ENCODE assay signal across 8 cellular contexts in genomic region chrX:155026420-155026726, GRCh38. TPM values are rescaled to one million over a fixed set of nuclear protein-coding genes. Genes with fewer than 3 reads are reported as not detected.
DNase-seq lines count a peak whose midpoint lies in the region; ATAC-seq and TF ChIP-seq lines count a peak whose summit lies in the region.

No MANE protein-coding gene starts in this region.

- no peak for DNase-seq in CD4-positive, alpha-beta memory T cell
- DNase-seq in endodermal cell, result no peak
- DNase-seq in foreskin melanocyte, result no peak
- no peak for DNase-seq in NCI-H146 treated with DMSO at 0.1 percent for 48 hours (lab: John Stamatoyannopoulos, UW; ENCODE audit: unreplicated experiment)

- no peaks in the 10 kb centered on the region for H4K20me1 ChIP-seq in OCI-LY3 (ENCODE audit: insufficient read depth, low read length)

- H3K36me3 Mint-ChIP-seq in CD4-positive, alpha-beta memory T cell, result peaks cover 0 to 6% of the 10 kb centered on the region in 2 donors
- H3K36me3 Mint-ChIP-seq in endodermal cell (ENCODE audit: low read depth), result no peaks in the 10 kb centered on the region

- CTCF ChIA-PET in CD4-positive, alpha-beta memory T cell (lab: Charles Lee; ENCODE audit: partially characterized antibody), result interaction anchor here (0.8 to 1.1 kb wide), 2 partner anchors 30 to 108 kb away, joined by 3 to 5 read pairs; no protein-coding TSS in a partner anchor

- H3K27me3 ChIP-seq in CD4-positive, alpha-beta memory T cell (ENCODE audit: insufficient read depth, low read length), result no peaks in the 10 kb centered on the region
- H3K27me3 ChIP-seq in OCI-LY3 (ENCODE audit: low read depth, low read length) (no peaks in the 10 kb centered on the region), endodermal cell (ENCODE audit: control insufficient read depth, insufficient read depth, low read length, poor library complexity, severe bottlenecking) (no peaks in the 10 kb centered on the region), neutrophil (no peaks in the 10 kb centered on the region)

- H3K4me3 ChIP-seq in CD4-positive, alpha-beta memory T cell (ENCODE audit: low read length in 2 of 2), result peak overlapping the region in 1 of 2 donors; percentile 41
- H3K4me3 ChIP-seq in OCI-LY3 (ENCODE audit: low read length) (peak overlapping the region; percentile 97), endodermal cell (ENCODE audit: low read length) (peak overlapping the region; percentile 89), neutrophil (ENCODE audit: low read depth in 1 of 2, low read length in 1 of 2) (peak overlapping the region; percentile 60 to 71)

- H3K4me1 ChIP-seq in CD4-positive, alpha-beta memory T cell (ENCODE audit: insufficient read depth, low read length), result peaks cover 15% of the 10 kb centered on the region
- H3K4me1 ChIP-seq in OCI-LY3 (ENCODE audit: low read length), result peaks cover 8% of the 10 kb centered on the region
- H3K4me1 ChIP-seq in endodermal cell (ENCODE audit: control insufficient read depth, insufficient read depth, low read length), result no peaks in the 10 kb centered on the region
- peaks cover 6 to 11% of the 10 kb centered on the region in 2 experiments for H3K4me1 ChIP-seq in neutrophil (ENCODE audit: control insufficient read depth in 1 of 2, insufficient read depth in 1 of 2, low read depth in 1 of 2, low read length in 1 of 2)

- H3K4me2 ChIP-seq in OCI-LY3 (ENCODE audit: low read length), result peak overlapping the region; percentile 65

- no peak for TF ChIP-seq CTCF in OCI-LY3 (IDR thresholded peaks at IDR 0.05; ENCODE audit: low read depth, low read length)
- TF ChIP-seq CTCF in endodermal cell (conservative IDR thresholded peaks at IDR 0.05), result no peak
- TF ChIP-seq CTCF in neutrophil (IDR thresholded peaks at IDR 0.05), result no peak

- peak overlapping the region; percentile 94 for H3K27ac ChIP-seq in CD4-positive, alpha-beta memory T cell (ENCODE audit: low read depth, low read length)
- H3K27ac ChIP-seq in OCI-LY3 (ENCODE audit: low read length), result peak overlapping the region; percentile 84
- H3K27ac ChIP-seq in endodermal cell (ENCODE audit: low read depth, low read length), result peak overlapping the region; percentile 93
- H3K27ac ChIP-seq in neutrophil, result peak overlapping the region; percentile 91

- intact Hi-C loops in CD4-positive, alpha-beta memory T cell (cut with micrococcal nuclease), result loop anchor here (1.0 to 2.0 kb wide), 5 partner anchors 30 to 740 kb away; partner anchors contain the start of genes BRCC3, CMC4 and MTCP1

- peak overlapping the region; percentile 86 for H2AFZ ChIP-seq in OCI-LY3 (ENCODE audit: low read depth, low read length)

- H3K9me3 ChIP-seq in CD4-positive, alpha-beta memory T cell (ENCODE audit: control insufficient read depth in 1 of 2, low read length in 2 of 2), result no peaks in the 10 kb centered on the region
- H3K9me3 ChIP-seq in OCI-LY3 (ENCODE audit: insufficient read depth, low read length), result no peaks in the 10 kb centered on the region
- no peaks in the 10 kb centered on the region for H3K9me3 ChIP-seq in endodermal cell (ENCODE audit: control insufficient read depth, low read length)
- no peaks in the 10 kb centered on the region for H3K9me3 ChIP-seq in neutrophil

- peaks cover 0 to 7% (median 0%) of the 10 kb centered on the region in 8 donors for H3K9me3 Mint-ChIP-seq in CD4-positive, alpha-beta memory T cell
- H3K9me3 Mint-ChIP-seq in endodermal cell, result peaks cover 48% of the 10 kb centered on the region

- peaks cover 5 to 32% (median 17%) of the 10 kb centered on the region in 4 donors for H3K4me1 Mint-ChIP-seq in CD4-positive, alpha-beta memory T cell
- H3K4me1 Mint-ChIP-seq in endodermal cell, result peaks cover 10% of the 10 kb centered on the region

- no peaks in the 10 kb centered on the region for H3K36me3 ChIP-seq in CD4-positive, alpha-beta memory T cell (ENCODE audit: insufficient read depth, low read length)
- H3K36me3 ChIP-seq in OCI-LY3 (replicated peaks; ENCODE audit: low read depth, low read length) (no peaks in the 10 kb centered on the region), endodermal cell (ENCODE audit: control insufficient read depth, insufficient read depth, low read length) (no peaks in the 10 kb centered on the region), neutrophil (no peaks in the 10 kb centered on the region)

- no peak for ATAC-seq in GM19324 (IDR thresholded peaks at IDR 0.05; ENCODE audit: low FRiP score, unreplicated experiment)
- no peak for ATAC-seq in HG02759 (IDR thresholded peaks at IDR 0.05; ENCODE audit: unreplicated experiment)

- peak overlapping the region; percentile 73 to 86 (median 81) for H3K4me3 Mint-ChIP-seq in CD4-positive, alpha-beta memory T cell
- H3K4me3 Mint-ChIP-seq in endodermal cell, result peak overlapping the region; percentile 75

- WGBS in endodermal cell (ENCODE audit: insufficient coverage in 1 of 2, insufficient read length in 1 of 2), 2 experiments, result 2% methylated on average over 15 of the region's 16 CpGs; no CpG with 5 or more reads in 1 of the 2 experiments

- peak overlapping the region; percentile 90 to 97 (median 95) for H3K27ac Mint-ChIP-seq in CD4-positive, alpha-beta memory T cell
- peak overlapping the region; percentile 93 for H3K27ac Mint-ChIP-seq in endodermal cell

- H3K27me3 Mint-ChIP-seq in CD4-positive, alpha-beta memory T cell, result no peaks in the 10 kb centered on the region
- no peaks in the 10 kb centered on the region for H3K27me3 Mint-ChIP-seq in endodermal cell (ENCODE audit: insufficient read depth)

- POLR2A ChIA-PET in CD4-positive, alpha-beta memory T cell (lab: Charles Lee; ENCODE audit: partially characterized antibody), result interaction anchor here (0.6 to 1.4 kb wide), 12 partner anchors 16 to 1994 kb away, joined by 3 to 10 read pairs (median 4); partner anchors contain the start of genes BRCC3, CMC4, MTCP1 and VBP1

- H3K9ac ChIP-seq in OCI-LY3 (ENCODE audit: low read length), result peak overlapping the region; percentile 87
- H3K9ac ChIP-seq in endodermal cell (ENCODE audit: extremely low read depth, low read length, poor library complexity, severe bottlenecking), result peak overlapping the region; percentile 89

- H3K79me2 ChIP-seq in OCI-LY3 (ENCODE audit: low read length), result peaks cover 36% of the 10 kb centered on the region

RNA-seq across cellular contexts. Expression of gene FUNDC2, which starts 0.3 kb away (rescaled TPM):
- total RNA-seq in CD4-positive, alpha-beta memory T cell, result 10 to 100 TPM; 52.6 to 53.6 TPM
- 100 to 1,000 TPM; 156 to 173 TPM for polyA plus RNA-seq in CD4-positive, alpha-beta memory T cell
- total RNA-seq in endodermal cell, result 10 to 100 TPM; 68.3 to 71.4 TPM
- 105 TPM for polyA plus RNA-seq in endodermal cell (2013, experiment 1 of 2)
- 98.9 TPM for polyA plus RNA-seq in endodermal cell (2013, experiment 2 of 2)

RNA-seq across cellular contexts. Expression of gene F8, which starts 3.9 kb away (rescaled TPM):
- total RNA-seq in CD4-positive, alpha-beta memory T cell, result 1 to 10 TPM; 2.4 to 2.7 TPM
- polyA plus RNA-seq in CD4-positive, alpha-beta memory T cell, result 1 to 10 TPM; 4.6 to 7.2 TPM
- 1 to 10 TPM; 5.5 to 6.0 TPM for total RNA-seq in endodermal cell
- polyA plus RNA-seq in endodermal cell (2013, experiment 1 of 2), result 1.3 TPM
- 1.0 TPM for polyA plus RNA-seq in endodermal cell (2013, experiment 2 of 2)

RNA-seq across cellular contexts. Expression of gene CMC4, which starts 44.6 kb away (rescaled TPM):
- total RNA-seq in CD4-positive, alpha-beta memory T cell, result 1 to 10 TPM; 6.1 to 7.0 TPM
- polyA plus RNA-seq in CD4-positive, alpha-beta memory T cell, result 10 to 100 TPM; 23.0 to 25.3 TPM
- 1 to 10 TPM; 5.2 to 8.3 TPM for total RNA-seq in endodermal cell
- polyA plus RNA-seq in endodermal cell (2013, experiment 1 of 2), result 9.8 TPM
- polyA plus RNA-seq in endodermal cell (2013, experiment 2 of 2), result 7.1 TPM

RNA-seq across cellular contexts. Expression of gene MTCP1, which starts 44.6 kb away (rescaled TPM):
- total RNA-seq in CD4-positive, alpha-beta memory T cell, result 10 to 100 TPM; 21.8 to 24.2 TPM
- polyA plus RNA-seq in CD4-positive, alpha-beta memory T cell, result 10 to 100 TPM; 26.0 to 44.1 TPM
- 10 to 100 TPM; 12.6 to 17.4 TPM for total RNA-seq in endodermal cell
- 10.6 TPM for polyA plus RNA-seq in endodermal cell (2013, experiment 1 of 2)
- polyA plus RNA-seq in endodermal cell (2013, experiment 2 of 2), result 14.0 TPM

RNA-seq across cellular contexts. Expression of gene BRCC3, which starts 44.9 kb away (rescaled TPM):
- total RNA-seq in CD4-positive, alpha-beta memory T cell, result 10 to 100 TPM; 19.2 to 19.7 TPM
- polyA plus RNA-seq in CD4-positive, alpha-beta memory T cell, result 10 to 100 TPM; 18.8 to 30.1 TPM
- total RNA-seq in endodermal cell, result 10 to 100 TPM; 21.9 to 22.8 TPM
- polyA plus RNA-seq in endodermal cell (2013, experiment 1 of 2), result 14.9 TPM
- polyA plus RNA-seq in endodermal cell (2013, experiment 2 of 2), result 14.2 TPM
